ENCODE assay signal across 8 cellular contexts in genomic region chr16:56643080-56643778, GRCh38. TPM values are rescaled to one million over a fixed set of nuclear protein-coding genes. Genes with fewer than 3 reads are reported as not detected.
DNase-seq lines count a peak whose midpoint lies in the region; ATAC-seq and TF ChIP-seq lines count a peak whose summit lies in the region.

No MANE protein-coding gene starts in this region.

- CTCF ChIA-PET in activated B cell treated with CpG ODN at 0.5 μM for 24 hours (lab: Charles Lee) = interaction anchor here (0.8 to 1.6 kb wide), 6 partner anchors 13 to 67 kb away, joined by 3 to 6 read pairs (median 3); no protein-coding TSS in a partner anchor

- H3K27ac Mint-ChIP-seq in activated B cell treated with CpG ODN at 0.5 μM for 24 hours = no peak overlapping the region

- ATAC-seq in HG03354 (IDR thresholded peaks at IDR 0.05; ENCODE audit: poor library complexity, severe bottlenecking, unreplicated experiment) (peak; percentile 73), activated B cell treated with CpG ODN at 0.5 μM for 24 hours (ENCODE audit: low read depth) (peak; percentile 99), HG03135 (IDR thresholded peaks at IDR 0.05; ENCODE audit: unreplicated experiment) (no peak)

- DNase-seq in DMS53 treated with DMSO at 0.1 percent for 48 hours (lab: John Stamatoyannopoulos, UW; ENCODE audit: unreplicated experiment) = peak; percentile 80
- peak; percentile 42 for DNase-seq in activated B cell treated with CpG ODN at 0.5 μM for 24 hours
- DNase-seq in cardiac fibroblast (ENCODE audit: low read depth in 2 of 2) = peak; percentile 57 to 63
- peak; percentile 62 to 95 for DNase-seq in lower leg skin (ENCODE audit: low spot score in 2 of 2)
- peak; percentile 39 for DNase-seq in stimulated activated CD8-positive, alpha-beta memory T cell treated with anti-CD3 and anti-CD28 coated beads, Interleukin-12 subunit alpha, Interleukin-12 subunit beta, amount 100 ng/mL, for 1 hour (ENCODE audit: low read depth)
- no peak for DNase-seq in NCI-H1048 (lab: John Stamatoyannopoulos, UW)

- H3K4me1 Mint-ChIP-seq in activated B cell treated with CpG ODN at 0.5 μM for 24 hours = peaks cover 18% of the 10 kb centered on the region

- TF ChIP-seq POLR2A in lower leg skin (IDR thresholded peaks at IDR 0.05) = no peak

- no peak for TF ChIP-seq CTCF in activated B cell treated with CpG ODN at 0.5 μM for 24 hours (IDR thresholded peaks at IDR 0.05)
- TF ChIP-seq CTCF in cardiac fibroblast (IDR thresholded peaks at IDR 0.05; ENCODE audit: low read depth, low read length) = peak; percentile 39
- TF ChIP-seq CTCF in lower leg skin (IDR thresholded peaks at IDR 0.05) = no peak

- H3K4me3 Mint-ChIP-seq in activated B cell treated with CpG ODN at 0.5 μM for 24 hours = peak overlapping the region; percentile 59

- H3K9me3 Mint-ChIP-seq in activated B cell treated with CpG ODN at 0.5 μM for 24 hours = no peaks in the 10 kb centered on the region

- intact Hi-C loops in activated B cell treated with CpG ODN at 0.5 μM for 24 hours (cut with micrococcal nuclease) = loop anchor here (1.0 to 5.0 kb wide), 5 partner anchors 13 to 129 kb away; partner anchors contain the start of genes MT1F, MT1X and MT2A
- intact Hi-C loops in lower leg skin (cut with DNase I; ENCODE audit: low total_unique reads) = no loop called here

- POLR2A ChIA-PET in activated B cell treated with CpG ODN at 0.5 μM for 24 hours (lab: Charles Lee) = interaction anchor here (0.9 to 1.0 kb wide), 2 partner anchors 14 to 18 kb away, joined by 3 to 4 read pairs; partner anchors contain the start of genes MT1E and MT1F

- peaks cover 64% of the 10 kb centered on the region for H3K27me3 Mint-ChIP-seq in activated B cell treated with CpG ODN at 0.5 μM for 24 hours

- peak overlapping the region; percentile 31 to 45 for H3K4me3 ChIP-seq in cardiac fibroblast (replicated peaks in 1 of 2; ENCODE audit: low read depth in 2 of 2, low read length in 2 of 2)
- H3K4me3 ChIP-seq in lower leg skin (ENCODE audit: low read depth, poor library complexity, severe bottlenecking) = no peak overlapping the region

- H3K36me3 Mint-ChIP-seq in activated B cell treated with CpG ODN at 0.5 μM for 24 hours (ENCODE audit: low read depth) = no peaks in the 10 kb centered on the region

- WGBS in lower leg skin, 2 donors = 13 to 22% methylated on average over 19 to 41 of the region's 42 CpGs

RNA-seq across cellular contexts. Expression of gene MT1A, which starts 4.8 kb away (rescaled TPM):
- total RNA-seq in activated B cell treated with CpG ODN at 0.5 μM for 24 hours (not detected in 2 replicates), lower leg skin (10 to 100 TPM in 2 of 4 donors, 1 to 10 TPM in 2; 3.7 to 23.3 (median 11.2) TPM)

RNA-seq across cellular contexts. Expression of gene MT1B, which starts 8.5 kb away (rescaled TPM):
- total RNA-seq in activated B cell treated with CpG ODN at 0.5 μM for 24 hours (not detected in 2 replicates), lower leg skin (not detected)

RNA-seq across cellular contexts. Expression of gene MT1M, which starts 10.8 kb away (rescaled TPM):
- total RNA-seq in activated B cell treated with CpG ODN at 0.5 μM for 24 hours (not detected in 2 replicates), lower leg skin (10 to 100 TPM; 14.1 to 29.7 (median 17.1) TPM)

RNA-seq across cellular contexts. Expression of gene MT1F, which starts 14.5 kb away (rescaled TPM):
- total RNA-seq in activated B cell treated with CpG ODN at 0.5 μM for 24 hours (21.4 and 22.8 TPM in 2 replicates), lower leg skin (10 to 100 TPM in 2 of 4 donors, 1 to 10 TPM in 2; 2.1 to 17.2 (median 8.3) TPM)

RNA-seq across cellular contexts. Expression of gene MT1E, which starts 17.6 kb away (rescaled TPM):
- total RNA-seq in activated B cell treated with CpG ODN at 0.5 μM for 24 hours (2.8 and 4.2 TPM in 2 replicates), lower leg skin (100 to 1,000 TPM; 140 to 437 (median 224) TPM)

Comparison
In these comparisons a context has a peak if more than half of its experiments do, and no peak if none do; other contexts are left out.
1. RNA of gene MT1M, which starts 10.8 kb away (total RNA-seq): 14.1 to 29.7 TPM in lower leg skin; not detected in activated B cell treated with CpG ODN at 0.5 μM for 24 hours; every median in the first group is over 10 times any median in the second.